ENCODE assay signal across 11 cellular contexts in genomic region chr13:23469901-23470525, GRCh38. TPM values are rescaled to one million over a fixed set of nuclear protein-coding genes. Genes with fewer than 3 reads are reported as not detected.
DNase-seq lines count a peak whose midpoint lies in the region; ATAC-seq lines count a peak whose summit lies in the region.
"Had no signal": no experiment of that assay in that cellular context is flagged by ENCODE, and none has a peak within 500 bp of the region (broad histone marks: within the 10 kb centered on the region; RNA-seq: fewer than 3 reads in every experiment).

No MANE protein-coding gene starts in this region.

- H3K27ac ChIP-seq in aorta (ENCODE audit: low read depth in 1 of 2, low read length in 2 of 2), result no peak overlapping the region
- H3K27ac ChIP-seq: transverse colon had no signal

- H3K4me2 ChIP-seq in skeletal muscle satellite cell (ENCODE audit: low read length), result peak overlapping the region; percentile 4

- H3K4me3 ChIP-seq in skeletal muscle satellite cell (ENCODE audit: low read length) (no peak overlapping the region), aorta (ENCODE audit: low read length in 2 of 2) (no peak overlapping the region)
- H3K4me3 ChIP-seq: transverse colon had no signal

- ATAC-seq in GM18868 (IDR thresholded peaks at IDR 0.05; ENCODE audit: unreplicated experiment), result peak; percentile 67
- no peak for ATAC-seq in GM18511 (IDR thresholded peaks at IDR 0.05; ENCODE audit: unreplicated experiment)
- no peak for ATAC-seq in GM18519 (IDR thresholded peaks at IDR 0.05; ENCODE audit: low FRiP score, unreplicated experiment)
- ATAC-seq in aorta (ENCODE audit: low FRiP score), result no peak

- H3K36me3 ChIP-seq in skeletal muscle satellite cell (ENCODE audit: insufficient read depth, low read length) (no peaks in the 10 kb centered on the region), aorta (ENCODE audit: control insufficient read depth in 1 of 2, insufficient read depth in 2 of 2, low read length in 1 of 2) (no peaks in the 10 kb centered on the region)
- H3K36me3 ChIP-seq: transverse colon had no signal

- intact Hi-C loops in aorta (cut with DNase I), result loop anchor here in 1 of 2 donors (5.0 to 10.0 kb wide), 4 partner anchors 107 to 427 kb away; partner anchors contain the start of gene C1QTNF9B

- H3K4me1 ChIP-seq in skeletal muscle satellite cell (ENCODE audit: control insufficient read depth, insufficient read depth, low read length), result peaks cover 22% of the 10 kb centered on the region
- H3K4me1 ChIP-seq in aorta (ENCODE audit: control insufficient read depth in 1 of 2, insufficient read depth in 2 of 2, low read length in 2 of 2), result no peaks in the 10 kb centered on the region

- no peaks in the 10 kb centered on the region for H3K9me3 ChIP-seq in skeletal muscle satellite cell (replicated peaks; ENCODE audit: low read length)
- no peaks in the 10 kb centered on the region for H3K9me3 ChIP-seq in aorta (ENCODE audit: control insufficient read depth, low read length)
- H3K9me3 ChIP-seq: transverse colon had no signal

- no peak overlapping the region for H3K9ac ChIP-seq in skeletal muscle satellite cell (ENCODE audit: low read depth, low read length)

- H3K27me3 ChIP-seq in skeletal muscle satellite cell (ENCODE audit: control insufficient read depth, insufficient read depth, low read length) (no peaks in the 10 kb centered on the region), aorta (ENCODE audit: control insufficient read depth in 1 of 2, insufficient read depth in 2 of 2, low read length in 1 of 2) (no peaks in the 10 kb centered on the region)

- DNase-seq in SHP77 (lab: John Stamatoyannopoulos, UW) (peak; percentile 36 to 46), glomerular visceral epithelial cell (ENCODE audit: extremely low spot score) (peak; percentile 75), aorta (no peak)
- DNase-seq: activated T-cell treated with anti-CD3 and anti-CD28 coated beads, Interleukin-2, amount 50 U/mL, for 48 hours; KG1; NCI-H2081 treated with DMSO at 0.1 percent for 48 hours; transverse colon had no signal

- 88 to 90% methylated on average over 11 of the region's 11 CpGs for WGBS in aorta, 2 donors

RNA-seq across cellular contexts. Expression of gene SACS, which starts 36.5 kb away (rescaled TPM):
- 92.6 and 92.8 TPM in 2 replicates for total RNA-seq in skeletal muscle satellite cell (2012; rRNA removed)
- total RNA-seq in aorta, result 10 to 100 TPM; 35.8 to 79.0 TPM
- 10 to 100 TPM in 1 of 2 donors, 1 to 10 TPM in 1; 3.0 to 16.7 TPM for polyA plus RNA-seq in aorta

Comparison
In these comparisons a context has a peak if more than half of its experiments do, and no peak if none do; other contexts are left out.
1. DNase-seq: peak in SHP77 (2 of 2) and glomerular visceral epithelial cell (single experiment); none in aorta (0 of 2).